In genomic region chr11:122721964-122722266, GRCh38 we compare ENCODE assay signal across 11 cellular contexts.
DNase-seq lines count a peak whose midpoint lies in the region; ATAC-seq, FAIRE-seq and TF ChIP-seq lines count a peak whose summit lies in the region.
"Had no signal": no experiment of that assay in that cellular context is flagged by ENCODE, and none has a peak within 500 bp of the region (broad histone marks: within the 10 kb centered on the region; RNA-seq: fewer than 3 reads in every experiment).

No MANE protein-coding gene starts in this region.

- no peaks in the 10 kb centered on the region for H3K36me3 ChIP-seq in mucosa of descending colon (ENCODE audit: low read depth)
- H3K36me3 ChIP-seq: left ventricle myocardium inferior had no signal

- H3K27me3 Mint-ChIP-seq in activated CD8-positive, alpha-beta memory T cell treated with anti-CD3 and anti-CD28 coated beads, Interleukin-2, amount 10 ng/mL, durations not matched to agents 7 days and 5 days, result no peaks in the 10 kb centered on the region
- H3K27me3 Mint-ChIP-seq in stimulated activated naive B cell treated with anti-CD40 and anti-IgM and Interleukin-4, amounts not matched to agents 10 μg/mL and 1 μg/mL and 100 μg/mL, for 72 hours, result peaks cover 0 to 21% of the 10 kb centered on the region in 2 donors

- H3K4me1 Mint-ChIP-seq in activated CD8-positive, alpha-beta memory T cell treated with anti-CD3 and anti-CD28 coated beads, Interleukin-2, amount 10 ng/mL, durations not matched to agents 7 days and 5 days, result peaks cover 93% of the 10 kb centered on the region
- peaks cover 54 to 94% of the 10 kb centered on the region in 2 donors for H3K4me1 Mint-ChIP-seq in stimulated activated naive B cell treated with anti-CD40 and anti-IgM and Interleukin-4, amounts not matched to agents 10 μg/mL and 1 μg/mL and 100 μg/mL, for 72 hours

- H3K4me1 ChIP-seq in mucosa of descending colon (ENCODE audit: low read depth), result no peaks in the 10 kb centered on the region

- peak overlapping the region; percentile 10 for H3K4me3 Mint-ChIP-seq in activated CD8-positive, alpha-beta memory T cell treated with anti-CD3 and anti-CD28 coated beads, Interleukin-2, amount 10 ng/mL, durations not matched to agents 7 days and 5 days
- no peak overlapping the region for H3K4me3 Mint-ChIP-seq in stimulated activated naive B cell treated with anti-CD40 and anti-IgM and Interleukin-4, amounts not matched to agents 10 μg/mL and 1 μg/mL and 100 μg/mL, for 72 hours

- H3K27ac Mint-ChIP-seq in activated CD8-positive, alpha-beta memory T cell treated with anti-CD3 and anti-CD28 coated beads, Interleukin-2, amount 10 ng/mL, durations not matched to agents 7 days and 5 days, result peak overlapping the region; percentile 71
- H3K27ac Mint-ChIP-seq in stimulated activated naive B cell treated with anti-CD40 and anti-IgM and Interleukin-4, amounts not matched to agents 10 μg/mL and 1 μg/mL and 100 μg/mL, for 72 hours, result peak overlapping the region; percentile 37

- TF ChIP-seq CTCF in mucosa of descending colon (IDR thresholded peaks at IDR 0.05) (no peak), GM13976 (IDR thresholded peaks at IDR 0.05; ENCODE audit: borderline replicate concordance, control extremely low read depth, extremely low read depth, insufficient read depth, missing control alignments) (no peak)

- no peak for FAIRE-seq in frontal cortex (lab: Jason Lieb, UNC)

- in situ Hi-C loops in SK-MEL-5 (cut with HindIII; ENCODE audit: low pct_unique_long_range_greater_than_20kb, low sequenced_read_pairs) (no loop called here), GM13976 (cut with MboI; ENCODE audit: low sequenced_read_pairs, unreplicated experiment) (no loop called here)

- peaks cover 27% of the 10 kb centered on the region for H3K36me3 Mint-ChIP-seq in activated CD8-positive, alpha-beta memory T cell treated with anti-CD3 and anti-CD28 coated beads, Interleukin-2, amount 10 ng/mL, durations not matched to agents 7 days and 5 days
- peaks cover 4 to 19% of the 10 kb centered on the region in 2 donors for H3K36me3 Mint-ChIP-seq in stimulated activated naive B cell treated with anti-CD40 and anti-IgM and Interleukin-4, amounts not matched to agents 10 μg/mL and 1 μg/mL and 100 μg/mL, for 72 hours

- no peak for DNase-seq in activated CD8-positive, alpha-beta memory T cell treated with anti-CD3 and anti-CD28 coated beads, Interleukin-2, amount 10 ng/mL, durations not matched to agents 7 days and 5 days
- no peak for DNase-seq in activated CD8-positive, alpha-beta memory T cell treated with anti-CD3 and anti-CD28 coated beads, Interleukin-2, amount 50 U/mL, for 4 hours
- DNase-seq in SK-MEL-5 (ENCODE audit: low read depth, low spot score) (peak; percentile 84), mucosa of descending colon (no peak), GM13976 (ENCODE audit: low spot score) (no peak), frontal cortex (ENCODE audit: low spot score in 2 of 2) (no peak)
- no peak for DNase-seq in stimulated activated naive B cell treated with anti-CD40 and anti-IgM and Interleukin-4, amounts not matched to agents 10 μg/mL and 1 μg/mL and 100 μg/mL, for 72 hours
- DNase-seq: AML-193, left ventricle myocardium inferior, NCI-H1417 treated with DMSO at 0.1 percent for 48 hours had no signal

- no peak for ATAC-seq in activated CD8-positive, alpha-beta memory T cell treated with anti-CD3 and anti-CD28 coated beads, Interleukin-2, amount 10 ng/mL, durations not matched to agents 7 days and 5 days
- peak; percentile 65 for ATAC-seq in esophagus mucosa
- no peak for ATAC-seq in stimulated activated naive B cell treated with anti-CD40 and anti-IgM and Interleukin-4, amounts not matched to agents 10 μg/mL and 1 μg/mL and 100 μg/mL, for 72 hours (replicated peaks)
- no peak for ATAC-seq in mucosa of descending colon

- CTCF ChIA-PET in activated CD8-positive, alpha-beta memory T cell treated with anti-CD3 and anti-CD28 coated beads, Interleukin-2, amount 10 ng/mL, durations not matched to agents 7 days and 5 days (lab: Charles Lee), result interaction anchor here (0.5 to 7.0 kb wide), 8 partner anchors 11 to 114 kb away, joined by 3 to 50 read pairs (median 4); no protein-coding TSS in a partner anchor

- no peaks in the 10 kb centered on the region for H3K9me3 ChIP-seq in mucosa of descending colon
- H3K9me3 ChIP-seq: left ventricle myocardium inferior had no signal

- H3K9me3 Mint-ChIP-seq in activated CD8-positive, alpha-beta memory T cell treated with anti-CD3 and anti-CD28 coated beads, Interleukin-2, amount 10 ng/mL, durations not matched to agents 7 days and 5 days (ENCODE audit: low read depth), result no peaks in the 10 kb centered on the region
- no peaks in the 10 kb centered on the region for H3K9me3 Mint-ChIP-seq in stimulated activated naive B cell treated with anti-CD40 and anti-IgM and Interleukin-4, amounts not matched to agents 10 μg/mL and 1 μg/mL and 100 μg/mL, for 72 hours

- H3K4me3 ChIP-seq in mucosa of descending colon, result no peak overlapping the region
- H3K4me3 ChIP-seq: left ventricle myocardium inferior had no signal

- intact Hi-C loops in mucosa of descending colon (cut with DNase I, micrococcal nuclease), result no loop called here
